ENCODE assay signal across 8 cellular contexts in the genomic region with DNA sequence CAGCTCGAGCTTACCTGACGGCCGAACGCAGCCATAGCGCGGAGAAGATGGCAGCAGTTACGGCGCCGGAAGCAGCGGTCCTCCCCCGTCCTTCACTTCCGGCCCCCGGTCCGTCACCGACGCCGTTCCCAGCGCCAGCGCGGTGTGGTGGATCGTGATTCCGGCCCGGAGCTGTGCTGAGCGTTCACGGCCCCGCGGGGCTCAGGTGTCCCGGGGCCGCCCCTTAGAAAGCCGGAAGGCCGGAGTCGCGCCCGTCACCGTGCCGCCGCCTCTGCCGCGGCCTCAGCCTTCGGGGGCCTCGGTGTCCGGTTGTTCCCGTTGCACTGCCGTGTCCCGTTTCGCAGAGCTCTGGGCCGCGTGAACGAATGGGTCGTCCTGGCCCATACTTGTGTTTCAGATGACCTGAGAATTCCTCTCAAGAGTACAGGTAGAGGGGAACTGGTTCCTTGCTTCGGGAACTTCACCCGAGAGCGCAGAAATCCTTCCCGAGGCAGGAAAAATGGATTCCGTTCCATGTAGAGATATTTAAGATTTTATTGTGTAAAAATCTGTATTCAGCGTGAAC. TPM values are rescaled to one million over a fixed set of nuclear protein-coding genes. Genes with fewer than 3 reads are reported as not detected.
DNase-seq lines count a peak whose midpoint lies in the region; ATAC-seq and TF ChIP-seq lines count a peak whose summit lies in the region.

A gene with protein sequence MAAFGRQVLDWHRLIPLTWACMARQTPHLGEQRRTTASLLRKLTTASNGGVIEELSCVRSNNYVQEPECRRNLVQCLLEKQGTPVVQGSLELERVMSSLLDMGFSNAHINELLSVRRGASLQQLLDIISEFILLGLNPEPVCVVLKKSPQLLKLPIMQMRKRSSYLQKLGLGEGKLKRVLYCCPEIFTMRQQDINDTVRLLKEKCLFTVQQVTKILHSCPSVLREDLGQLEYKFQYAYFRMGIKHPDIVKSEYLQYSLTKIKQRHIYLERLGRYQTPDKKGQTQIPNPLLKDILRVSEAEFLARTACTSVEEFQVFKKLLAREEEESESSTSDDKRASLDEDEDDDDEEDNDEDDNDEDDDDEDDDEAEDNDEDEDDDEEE (minus strand): TSS at position 49 of the 565 bp plus-strand sequence. CDS start 14 bp downstream, at position 35.

- ATAC-seq in HG02571 (IDR thresholded peaks at IDR 0.05; ENCODE audit: unreplicated experiment): peak; percentile 87
- peak; percentile 99 for ATAC-seq in activated naive CD8-positive, alpha-beta T cell treated with anti-CD3 and anti-CD28 coated beads, Interleukin-2, amount 50 U/mL, for 24 hours
- peak; percentile 99 for ATAC-seq in Right ventricle myocardium superior (ENCODE audit: poor library complexity)

- H3K36me3 ChIP-seq in parathyroid adenoma (ENCODE audit: control insufficient read depth, insufficient read depth, low read length) (no peaks in the 10 kb centered on the region), tibial artery (peaks cover 0 to 27% (median 17%) of the 10 kb centered on the region in 3 donors)

- H3K27me3 ChIP-seq in parathyroid adenoma (ENCODE audit: control insufficient read depth, insufficient read depth, low read length) (no peaks in the 10 kb centered on the region), tibial artery (no peaks in the 10 kb centered on the region)

- intact Hi-C loops in Right ventricle myocardium superior (cut with DNase I): no loop called here
- intact Hi-C loops in tibial artery (cut with DNase I; ENCODE audit: low total_unique reads): loop anchor here (10.0 kb wide), 1 partner anchor 112 kb away; no protein-coding TSS in a partner anchor

- H3K4me1 Mint-ChIP-seq in activated naive CD8-positive, alpha-beta T cell treated with anti-CD3 and anti-CD28 coated beads, Interleukin-2, amount 50 U/mL, for 24 hours: peaks cover 45% of the 10 kb centered on the region

- peak; percentile 86 for DNase-seq in GM10266 (ENCODE audit: extremely low spot score)
- DNase-seq in NCI-H1092 (lab: John Stamatoyannopoulos, UW): peak; percentile 69
- peak; percentile 82 for DNase-seq in SW480 (ENCODE audit: low spot score)
- peak; percentile 91 for DNase-seq in activated naive CD8-positive, alpha-beta T cell treated with anti-CD3 and anti-CD28 coated beads, Interleukin-2, amount 50 U/mL, for 24 hours
- peak; percentile 91 for DNase-seq in Right ventricle myocardium superior
- peak; percentile 88 to 92 for DNase-seq in tibial artery

- H3K27ac ChIP-seq in parathyroid adenoma (peak within 1 kb of the TSS; percentile 87), tibial artery (peak within 1 kb of the TSS; percentile 73 to 84)

- H3K4me1 ChIP-seq in parathyroid adenoma: no peaks in the 10 kb centered on the region
- H3K4me1 ChIP-seq in tibial artery: peaks cover 0 to 23% (median 18%) of the 10 kb centered on the region in 4 donors

- peak within 1 kb of the TSS; percentile 89 for H3K4me2 ChIP-seq in parathyroid adenoma (ENCODE audit: low read length)

- H3K27ac Mint-ChIP-seq in activated naive CD8-positive, alpha-beta T cell treated with anti-CD3 and anti-CD28 coated beads, Interleukin-2, amount 50 U/mL, for 24 hours: peak within 1 kb of the TSS; percentile 98

- H3K9me3 ChIP-seq in parathyroid adenoma (ENCODE audit: control insufficient read depth, low read length): no peaks in the 10 kb centered on the region
- no peaks in the 10 kb centered on the region for H3K9me3 ChIP-seq in tibial artery

- H3K79me2 ChIP-seq in parathyroid adenoma: peaks cover 9% of the 10 kb centered on the region

- H3K9me3 Mint-ChIP-seq in activated naive CD8-positive, alpha-beta T cell treated with anti-CD3 and anti-CD28 coated beads, Interleukin-2, amount 50 U/mL, for 24 hours: no peaks in the 10 kb centered on the region

- H3K4me3 Mint-ChIP-seq in activated naive CD8-positive, alpha-beta T cell treated with anti-CD3 and anti-CD28 coated beads, Interleukin-2, amount 50 U/mL, for 24 hours: peak within 1 kb of the TSS; percentile 97

- H3K9ac ChIP-seq in parathyroid adenoma: peak within 1 kb of the TSS; percentile 78

- TF ChIP-seq CTCF in GM10266 (IDR thresholded peaks at IDR 0.05; ENCODE audit: control insufficient read depth, insufficient read depth, low read depth, missing control alignments) (no peak), parathyroid adenoma (IDR thresholded peaks at IDR 0.05) (no peak), tibial artery (IDR thresholded peaks at IDR 0.05) (no peak)

- peak within 1 kb of the TSS; percentile 93 for H2AFZ ChIP-seq in parathyroid adenoma

- H3K36me3 Mint-ChIP-seq in activated naive CD8-positive, alpha-beta T cell treated with anti-CD3 and anti-CD28 coated beads, Interleukin-2, amount 50 U/mL, for 24 hours (ENCODE audit: low read depth): peaks cover 21% of the 10 kb centered on the region

- H3K27me3 Mint-ChIP-seq in activated naive CD8-positive, alpha-beta T cell treated with anti-CD3 and anti-CD28 coated beads, Interleukin-2, amount 50 U/mL, for 24 hours: no peaks in the 10 kb centered on the region

- H3K4me3 ChIP-seq in parathyroid adenoma (ENCODE audit: low read depth, low read length) (peak within 1 kb of the TSS; percentile 75), tibial artery (peak within 1 kb of the TSS; percentile 65 to 87)

RNA-seq across cellular contexts. Expression of the gene that starts here (rescaled TPM):
- total RNA-seq in Right ventricle myocardium superior: 23.8 TPM

Comparison
In these comparisons a context has a peak if more than half of its experiments do, and no peak if none do; other contexts are left out.
1. Peak in every context shown above with its lines: DNase-seq, ATAC-seq, H3K4me3 ChIP-seq and H3K27ac ChIP-seq.